ENCODE assay signal across 8 cellular contexts in the genomic region with DNA sequence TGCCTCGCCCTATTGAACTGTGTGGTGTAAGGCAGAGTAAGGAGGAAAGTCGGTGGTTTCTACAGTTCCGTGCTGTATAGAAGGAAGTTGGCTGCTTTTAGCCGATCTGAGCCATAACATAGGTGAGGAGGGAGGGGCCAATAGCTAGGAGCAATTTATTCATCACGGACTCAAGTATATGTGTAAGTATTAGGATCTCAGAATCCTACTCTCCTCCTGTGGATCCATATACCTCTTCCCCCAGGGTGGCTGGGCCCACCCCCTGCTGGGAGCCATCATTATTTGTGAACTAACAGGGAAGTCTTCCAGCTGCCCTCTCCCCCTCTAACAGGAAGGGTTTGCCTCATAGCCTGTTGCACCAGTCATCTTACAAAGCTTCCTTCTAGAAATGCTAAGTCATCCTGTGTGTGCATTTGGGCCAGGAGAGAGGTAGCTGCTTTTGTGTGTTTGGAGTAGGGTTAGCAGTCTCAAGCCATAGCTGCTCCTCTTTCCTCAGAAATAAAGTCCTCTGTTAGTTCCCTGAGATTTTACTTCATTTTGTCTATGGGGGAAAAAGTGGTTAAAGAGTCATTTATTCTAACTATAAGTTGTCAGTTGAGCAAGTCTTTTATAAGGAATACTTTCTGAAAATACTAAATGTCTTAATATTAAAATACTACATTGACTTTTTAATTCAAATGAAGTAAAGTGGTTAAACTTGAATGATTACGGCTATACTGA. TPM values are rescaled to one million over a fixed set of nuclear protein-coding genes. Genes with fewer than 3 reads are reported as not detected.
DNase-seq lines count a peak whose midpoint lies in the region; ATAC-seq, FAIRE-seq and TF ChIP-seq lines count a peak whose summit lies in the region.

No MANE protein-coding gene starts in this region.

- in situ Hi-C loops in HAP-1 (cut with MboI; ENCODE audit: low sequenced_read_pairs) = no loop called here

- H3K4me3 ChIP-seq in breast epithelium = no peak overlapping the region
- no peak overlapping the region for H3K4me3 ChIP-seq in HAP-1

- TF ChIP-seq CTCF in breast epithelium (IDR thresholded peaks at IDR 0.05) = no peak

- no peak for TF ChIP-seq POLR2A in breast epithelium (IDR thresholded peaks at IDR 0.05)

- no peaks in the 10 kb centered on the region for H3K9me3 ChIP-seq in breast epithelium
- no peaks in the 10 kb centered on the region for H3K9me3 ChIP-seq in HAP-1

- H3K4me1 ChIP-seq in breast epithelium = no peaks in the 10 kb centered on the region
- H3K4me1 ChIP-seq in HAP-1 = no peaks in the 10 kb centered on the region

- ATAC-seq in HG02884 (IDR thresholded peaks at IDR 0.05; ENCODE audit: unreplicated experiment) = no peak

- FAIRE-seq in HTR-8/SVneo (lab: Jason Lieb, UNC) = no peak

- POLR2A ChIA-PET in HEK293T (lab: Yijun Ruan, JAX) = no interaction called here

- DNase-seq in AG20443 (ENCODE audit: low spot score) = peak; percentile 54
- DNase-seq in LoVo (ENCODE audit: low spot score) = peak; percentile 28
- DNase-seq in breast epithelium (ENCODE audit: low spot score in 2 of 2) = no peak
- DNase-seq in medulla oblongata (ENCODE audit: extremely low spot score) = peak; percentile 61
- DNase-seq in HTR-8/SVneo (ENCODE audit: insufficient read length, low spot score) = no peak
- DNase-seq in HAP-1 (ENCODE audit: low spot score in 2 of 2) = no peak
- no peak for DNase-seq in HEK293T (ENCODE audit: extremely low spot score)

- H3K36me3 ChIP-seq in breast epithelium = peaks cover 17% of the 10 kb centered on the region
- H3K36me3 ChIP-seq in HAP-1 (replicated peaks) = peaks cover 94% of the 10 kb centered on the region

- H3K27ac ChIP-seq in breast epithelium = peak overlapping the region; percentile 48 to 64

- H3K27me3 ChIP-seq in breast epithelium (no peaks in the 10 kb centered on the region), HAP-1 (ENCODE audit: low read depth) (no peaks in the 10 kb centered on the region)

- CTCF ChIA-PET in HEK293T (lab: Yijun Ruan, JAX) = interaction anchor here (0.6 kb wide), 1 partner anchor 789 kb away, joined by 3 read pairs; no protein-coding TSS in a partner anchor

- intact Hi-C loops in breast epithelium (cut with DNase I; ENCODE audit: low total_unique reads) = no loop called here

TF ChIP-seq in HEK293T, 16 proteins besides CTCF, POLR2A, EP300 and RAD21:
- TF ChIP-seq, protein P1, sequence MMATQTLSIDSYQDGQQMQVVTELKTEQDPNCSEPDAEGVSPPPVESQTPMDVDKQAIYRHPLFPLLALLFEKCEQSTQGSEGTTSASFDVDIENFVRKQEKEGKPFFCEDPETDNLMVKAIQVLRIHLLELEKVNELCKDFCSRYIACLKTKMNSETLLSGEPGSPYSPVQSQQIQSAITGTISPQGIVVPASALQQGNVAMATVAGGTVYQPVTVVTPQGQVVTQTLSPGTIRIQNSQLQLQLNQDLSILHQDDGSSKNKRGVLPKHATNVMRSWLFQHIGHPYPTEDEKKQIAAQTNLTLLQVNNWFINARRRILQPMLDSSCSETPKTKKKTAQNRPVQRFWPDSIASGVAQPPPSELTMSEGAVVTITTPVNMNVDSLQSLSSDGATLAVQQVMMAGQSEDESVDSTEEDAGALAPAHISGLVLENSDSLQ (IDR thresholded peaks at IDR 0.05) = no peak
- no peak for TF ChIP-seq NFRKB (IDR thresholded peaks at IDR 0.05)
- no peak for TF ChIP-seq ELF4 (IDR thresholded peaks at IDR 0.05)
- TF ChIP-seq BHLHE40 (IDR thresholded peaks at IDR 0.05; ENCODE audit: borderline replicate concordance) = no peak
- TF ChIP-seq FOXK2 (IDR thresholded peaks at IDR 0.05) = no peak
- no peak for TF ChIP-seq CTBP1 (IDR thresholded peaks at IDR 0.05; ENCODE audit: borderline replicate concordance)
- no peak for TF ChIP-seq ARNT (IDR thresholded peaks at IDR 0.05)
- no peak for TF ChIP-seq SUZ12 (IDR thresholded peaks at IDR 0.05)
- no peak for TF ChIP-seq HDGF (IDR thresholded peaks at IDR 0.05; ENCODE audit: borderline replicate concordance)
- no peak for TF ChIP-seq SP1 (IDR thresholded peaks at IDR 0.05)
- no peak for TF ChIP-seq FOXA1 (IDR thresholded peaks at IDR 0.05)

RNA-seq across cellular contexts. Expression of gene CENPS, which starts 14.9 kb away (rescaled TPM):
- 1 to 10 TPM; 5.9 to 8.8 (median 5.9) TPM for total RNA-seq in breast epithelium

RNA-seq across cellular contexts. Expression of gene PGD, which starts 16.5 kb away (rescaled TPM):
- total RNA-seq in breast epithelium = 100 to 1,000 TPM in 2 of 3 donors, 10 to 100 TPM in 1; 85.6 to 211 (median 101) TPM

RNA-seq across cellular contexts. Expression of gene CORT, which starts 34.5 kb away (rescaled TPM):
- under 1 TPM in 2 of 3 donors, not detected in 1; 0.29 to 0.64 TPM for total RNA-seq in breast epithelium

RNA-seq across cellular contexts. Expression of gene DFFA, which starts 57.0 kb away (rescaled TPM):
- total RNA-seq in breast epithelium = 10 to 100 TPM; 19.7 to 22.8 (median 21.3) TPM

RNA-seq across cellular contexts. Expression of gene PEX14, which starts 59.4 kb away (rescaled TPM):
- total RNA-seq in breast epithelium = 10 to 100 TPM; 12.5 to 16.1 (median 14.8) TPM

Comparison
In these comparisons a context has a peak if more than half of its experiments do, and no peak if none do; other contexts are left out.
1. DNase-seq: peak in AG20443 (single experiment), LoVo (single experiment) and medulla oblongata (single experiment); none in breast epithelium (0 of 2), HTR-8/SVneo (single experiment), HAP-1 (0 of 2) and HEK293T (single experiment).